19 cellular contexts compared by ENCODE assay signal in genomic region chr13:77406644-77407440, GRCh38.
DNase-seq lines count a peak whose midpoint lies in the region; ATAC-seq, FAIRE-seq and TF ChIP-seq lines count a peak whose summit lies in the region.
"Had no signal": no experiment of that assay in that cellular context is flagged by ENCODE, and none has a peak within 500 bp of the region (broad histone marks: within the 10 kb centered on the region; RNA-seq: fewer than 3 reads in every experiment).

No MANE protein-coding gene starts in this region.

- no peak overlapping the region for H2BK20ac ChIP-seq in H1 (ENCODE audit: low read length)

- H4K91ac ChIP-seq in H1 (replicated peaks; ENCODE audit: insufficient read length, low read length), result no peak overlapping the region

- H3K4me1 ChIP-seq in BLaER1, result peaks cover 5% of the 10 kb centered on the region; the same call in 1 of the 2 replicates
- 0 out of 7 replicates have a peak, but pooled peaks cover 0 to 3% (median 0%) of the 10 kb centered on the region in 4 experiments for H3K4me1 ChIP-seq in H1 (replicated peaks in 1 of 4; ENCODE audit: control insufficient read depth in 3 of 4, insufficient read depth in 4 of 4, low read length in 3 of 4)
- H3K4me1 ChIP-seq in smooth muscle cell (ENCODE audit: low read depth), result no peaks in the 10 kb centered on the region
- H3K4me1 ChIP-seq in gastroesophageal sphincter, result no peaks in the 10 kb centered on the region
- no peaks in the 10 kb centered on the region for H3K4me1 ChIP-seq in mammary epithelial cell (ENCODE audit: insufficient read depth, low read length)
- H3K4me1 ChIP-seq: BE2C had no signal

- dilution Hi-C loops in mammary epithelial cell (cut with HindIII; ENCODE audit: low sequenced_read_pairs), result no loop called here

- TF ChIP-seq EP300 in H1 (IDR thresholded peaks at IDR 0.05; ENCODE audit: borderline replicate concordance in 1 of 2, low read depth in 2 of 2, low read length in 2 of 2) (no peak), gastroesophageal sphincter (IDR thresholded peaks at IDR 0.05) (no peak)

- H3K4me2 ChIP-seq in BLaER1, result peak overlapping the region; percentile 33; the same call in 1 of the 2 replicates
- no peak overlapping the region for H3K4me2 ChIP-seq in H1 (ENCODE audit: insufficient read depth in 1 of 2, low read depth in 2 of 2, low read length in 2 of 2)
- H3K4me2 ChIP-seq in smooth muscle cell, result peak overlapping the region; percentile 45
- no peak overlapping the region for H3K4me2 ChIP-seq in mammary epithelial cell (ENCODE audit: insufficient read depth, low read depth, low read length)

- H3K27me3 ChIP-seq in BLaER1, result no peaks in the 10 kb centered on the region
- no peaks in the 10 kb centered on the region for H3K27me3 ChIP-seq in H1 (replicated peaks in 1 of 4; ENCODE audit: control insufficient read depth in 3 of 4, extremely low read depth in 1 of 4, insufficient read depth in 3 of 4, low read length in 3 of 4)
- no peaks in the 10 kb centered on the region for H3K27me3 ChIP-seq in smooth muscle cell (ENCODE audit: low read depth)
- no peaks in the 10 kb centered on the region for H3K27me3 ChIP-seq in gastroesophageal sphincter
- H3K27me3 ChIP-seq in mammary epithelial cell (ENCODE audit: insufficient read depth, low read length), result peaks cover 1% of the 10 kb centered on the region
- H3K27me3 ChIP-seq: BE2C had no signal

- no peak for FAIRE-seq in H1 (lab: Jason Lieb, UNC)
- FAIRE-seq: D721Med, GM12892, GM19239, H54 had no signal

- H3K9me3 ChIP-seq in BLaER1, result no peaks in the 10 kb centered on the region
- no peaks in the 10 kb centered on the region for H3K9me3 ChIP-seq in H1 (ENCODE audit: insufficient read depth in 2 of 2, low read depth in 1 of 2, low read length in 1 of 2)
- no peaks in the 10 kb centered on the region for H3K9me3 ChIP-seq in smooth muscle cell (replicated peaks; ENCODE audit: low read depth)
- H3K9me3 ChIP-seq in gastroesophageal sphincter, result no peaks in the 10 kb centered on the region
- H3K9me3 ChIP-seq in mammary epithelial cell (replicated peaks; ENCODE audit: insufficient read depth, low read length), result no peaks in the 10 kb centered on the region
- H3K9me3 ChIP-seq: BE2C had no signal

- intact Hi-C loops in mammary epithelial cell (cut with micrococcal nuclease), result no loop called here

- no peak for TF ChIP-seq POLR2A in H1 (IDR thresholded peaks at IDR 0.05; ENCODE audit: control extremely low read depth in 1 of 2, low read depth in 2 of 2, low read length in 2 of 2)
- TF ChIP-seq POLR2A in gastroesophageal sphincter (IDR thresholded peaks at IDR 0.05), result no peak

- no peak overlapping the region for H2BK120ac ChIP-seq in H1 (replicated peaks; ENCODE audit: low read depth, low read length)

- 0 out of 2 replicates have a peak overlapping the region, but pooled peaks have one; percentile 5 for H2AFZ ChIP-seq in H1 (ENCODE audit: low read length)
- H2AFZ ChIP-seq in smooth muscle cell (ENCODE audit: low read depth), result peak overlapping the region; percentile 64
- no peak overlapping the region for H2AFZ ChIP-seq in mammary epithelial cell (ENCODE audit: low read depth, low read length)

- H2BK5ac ChIP-seq in H1 (ENCODE audit: low read depth, low read length), result no peak overlapping the region

- H4K20me1 ChIP-seq in BLaER1 (no peaks in the 10 kb centered on the region), H1 (replicated peaks in 1 of 2; ENCODE audit: control insufficient read depth in 1 of 2, insufficient read depth in 2 of 2, low read length in 2 of 2) (no peaks in the 10 kb centered on the region), smooth muscle cell (ENCODE audit: low read depth) (no peaks in the 10 kb centered on the region), mammary epithelial cell (ENCODE audit: insufficient read depth, low read length) (no peaks in the 10 kb centered on the region)

- DNase-seq in NCI-H2171 (lab: John Stamatoyannopoulos, UW) (peak; percentile 8), H1 (ENCODE audit: low read depth in 1 of 2, low spot score in 2 of 2) (no peak), smooth muscle cell (lab: John Stamatoyannopoulos, UW; ENCODE audit: unreplicated experiment) (no peak), cerebellar nuclear complex (lab: John Stamatoyannopoulos, UW) (no peak), mammary epithelial cell (no peak)
- DNase-seq: BE2C; CD8-positive, alpha-beta T cell; COR-L47; DMS153; DMS79 treated with DMSO at 0.1 percent for 48 hours; EL had no signal

- no peaks in the 10 kb centered on the region for H3K79me2 ChIP-seq in H1 (ENCODE audit: control insufficient read depth in 1 of 2, insufficient read depth in 2 of 2, low read length in 2 of 2)
- no peaks in the 10 kb centered on the region for H3K79me2 ChIP-seq in smooth muscle cell (ENCODE audit: low read depth)
- H3K79me2 ChIP-seq in mammary epithelial cell (ENCODE audit: insufficient read depth, low read length), result no peaks in the 10 kb centered on the region

- no peak for TF ChIP-seq RAD21 in H1 (IDR thresholded peaks at IDR 0.05 in 1 of 2, conservative IDR thresholded peaks at IDR 0.05 in 1 of 2; ENCODE audit: low read depth in 2 of 2, low read length in 2 of 2)

- H3F3A ChIP-seq in smooth muscle cell (ENCODE audit: low read depth), result no peaks in the 10 kb centered on the region

- no peak overlapping the region for H3K56ac ChIP-seq in H1 (replicated peaks; ENCODE audit: insufficient read length, low read depth, low read length)

- no peak overlapping the region for H3K18ac ChIP-seq in H1 (ENCODE audit: extremely low read depth, low read length)

- H3K23me2 ChIP-seq in H1 (ENCODE audit: low read depth, low read length), result no peaks in the 10 kb centered on the region

- no peak overlapping the region for H4K8ac ChIP-seq in H1 (ENCODE audit: extremely low read depth, insufficient read depth, low read length)

- CTCF ChIA-PET in H1 (lab: Charles Lee; ENCODE audit: partially characterized antibody) (interaction anchor here (1.3 kb wide), 1 partner anchor 74 kb away, joined by 3 read pairs; no protein-coding TSS in a partner anchor), mammary epithelial cell (lab: Charles Lee; ENCODE audit: low non-redundant PET) (no interaction called here)

- no TSS peak for BruUV-seq in mammary epithelial cell (replicated peaks; lab: Mats Ljungman, UMichigan)

- POLR2A ChIA-PET in H1 (lab: Charles Lee; ENCODE audit: partially characterized antibody), result interaction anchor here (1.1 kb wide), 1 partner anchor 10 kb away, joined by 5 read pairs; no protein-coding TSS in a partner anchor

- H2BK12ac ChIP-seq in H1 (ENCODE audit: low read depth, low read length), result no peak overlapping the region

- 91% methylated on average over 4 of the region's 4 CpGs; no CpG with 5 or more reads in 1 of the 2 experiments for WGBS in H1 (ENCODE audit: extremely low coverage in 1 of 2, insufficient coverage in 1 of 2, insufficient read length in 1 of 2, insufficient replicate concordance in 2 of 2, low coverage in 1 of 2, low lambda C conversion rate in 2 of 2, missing lambda C conversion rate in 1 of 2), 2 experiments
- 48% methylated on average over 4 of the region's 4 CpGs for WGBS in smooth muscle cell (ENCODE audit: low lambda C conversion rate)
- WGBS in gastroesophageal sphincter (ENCODE audit: low coverage in 1 of 2), 2 donors, result 53 to 56% methylated on average over 4 of the region's 4 CpGs
- WGBS in mammary epithelial cell (ENCODE audit: low coverage, missing lambda C conversion rate), result 74% methylated on average over 4 of the region's 4 CpGs

- no peak overlapping the region for H3K23ac ChIP-seq in H1 (ENCODE audit: insufficient read length)

- H3K4me3 ChIP-seq in BLaER1 (no peak overlapping the region), H1 (ENCODE audit: extremely low read depth in 1 of 4, insufficient read depth in 2 of 4, low read depth in 3 of 4, low read length in 4 of 4) (no peak overlapping the region), smooth muscle cell (no peak overlapping the region), gastroesophageal sphincter (no peak overlapping the region), mammary epithelial cell (replicated peaks in 1 of 3; ENCODE audit: insufficient read depth in 1 of 3, low read depth in 2 of 3, low read length in 3 of 3) (no peak overlapping the region)

- no peak overlapping the region for H2AK5ac ChIP-seq in H1 (ENCODE audit: low read depth, low read length)

- no peak overlapping the region for H2BK15ac ChIP-seq in H1 (ENCODE audit: low read length)

- no peaks in the 10 kb centered on the region for H3K79me1 ChIP-seq in H1 (ENCODE audit: low read depth, low read length)

- no peak overlapping the region for H3K9ac ChIP-seq in BLaER1
- no peak overlapping the region for H3K9ac ChIP-seq in H1 (replicated peaks in 1 of 4; ENCODE audit: extremely low read depth in 1 of 4, low read depth in 3 of 4, low read length in 3 of 4)
- H3K9ac ChIP-seq in smooth muscle cell (ENCODE audit: low read depth), result no peak overlapping the region
- H3K9ac ChIP-seq in mammary epithelial cell (ENCODE audit: insufficient read depth, low read length), result no peak overlapping the region

- TF ChIP-seq CTCF in H1 (IDR thresholded peaks at IDR 0.05; ENCODE audit: control extremely low read depth in 1 of 3, insufficient read depth in 1 of 3, low read depth in 1 of 3, low read length in 3 of 3) (no peak), smooth muscle cell (IDR thresholded peaks at IDR 0.05; ENCODE audit: borderline replicate concordance, insufficient read depth, poor library complexity, severe bottlenecking) (no peak), gastroesophageal sphincter (IDR thresholded peaks at IDR 0.05) (no peak), mammary epithelial cell (conservative IDR thresholded peaks at IDR 0.05 in 1 of 2, IDR thresholded peaks at IDR 0.05 in 1 of 2; ENCODE audit: extremely low read depth in 1 of 2, insufficient read depth in 1 of 2, low read depth in 1 of 2, low read length in 2 of 2) (no peak)

- no peak overlapping the region for H3K4ac ChIP-seq in H1 (replicated peaks; ENCODE audit: insufficient read length, low read depth, low read length)

- in situ Hi-C loops in mammary epithelial cell (cut with MboI; ENCODE audit: low sequenced_read_pairs in 2 of 2), result no loop called here

- ATAC-seq in gastroesophageal sphincter, result no peak
- ATAC-seq: CD8-positive, alpha-beta T cell; HCT116 had no signal

- H3K36me3 ChIP-seq in BLaER1 (no peaks in the 10 kb centered on the region), H1 (ENCODE audit: control insufficient read depth in 2 of 4, insufficient read depth in 4 of 4, low read length in 3 of 4) (no peaks in the 10 kb centered on the region), smooth muscle cell (ENCODE audit: low read depth) (no peaks in the 10 kb centered on the region), gastroesophageal sphincter (no peaks in the 10 kb centered on the region), mammary epithelial cell (ENCODE audit: insufficient read depth, low read length) (no peaks in the 10 kb centered on the region)
- H3K36me3 ChIP-seq: BE2C had no signal

- H3K14ac ChIP-seq in H1 (ENCODE audit: insufficient read length), result no peak overlapping the region

- H4K5ac ChIP-seq in H1 (ENCODE audit: insufficient read length, low read depth, low read length), result no peak overlapping the region

- H3K27ac ChIP-seq in BLaER1, result no peak overlapping the region
- H3K27ac ChIP-seq in H1 (ENCODE audit: low read depth, low read length), result no peak overlapping the region
- H3K27ac ChIP-seq in smooth muscle cell (ENCODE audit: low read depth), result peak overlapping the region; percentile 25
- no peak overlapping the region for H3K27ac ChIP-seq in gastroesophageal sphincter
- H3K27ac ChIP-seq in mammary epithelial cell (ENCODE audit: insufficient read depth, low read depth, low read length), result no peak overlapping the region
- H3K27ac ChIP-seq: HL-60 had no signal

Comparison
In these comparisons a context has a peak if more than half of its experiments do, and no peak if none do; other contexts are left out.
1. H3K4me2 ChIP-seq: peak in BLaER1 (single experiment) and smooth muscle cell (single experiment); none in H1 (0 of 2) and mammary epithelial cell (single experiment).